In genomic region chr2:127080226-127080940, GRCh38 we compare ENCODE assay signal across 7 cellular contexts. TPM values are rescaled to one million over a fixed set of nuclear protein-coding genes. Genes with fewer than 3 reads are reported as not detected.
DNase-seq lines count a peak whose midpoint lies in the region; ATAC-seq, FAIRE-seq and TF ChIP-seq lines count a peak whose summit lies in the region.

No MANE protein-coding gene starts in this region.

- peak overlapping the region; percentile 70 for H3K4me3 ChIP-seq in effector memory CD4-positive, alpha-beta T cell (ENCODE audit: insufficient read depth, low read depth, low read length, poor library complexity, severe bottlenecking)

- TF ChIP-seq CTCF in GM13976 (IDR thresholded peaks at IDR 0.05; ENCODE audit: borderline replicate concordance, control extremely low read depth, extremely low read depth, insufficient read depth, missing control alignments): no peak
- TF ChIP-seq CTCF in GM20000 (IDR thresholded peaks at IDR 0.05; ENCODE audit: extremely low read depth, missing control alignments): no peak

- in situ Hi-C loops in GM13976 (cut with MboI; ENCODE audit: low sequenced_read_pairs, unreplicated experiment): no loop called here

- H3K9me3 Mint-ChIP-seq in T-helper 2 cell treated with Interferon-gamma antibody and Interleukin-4, amounts not matched to agents 5 μg/mL and 100 μg/mL, for 36 hours: no peaks in the 10 kb centered on the region

- FAIRE-seq in GM12891 (lab: Jason Lieb, UNC): no peak

- H3K27ac Mint-ChIP-seq in T-helper 2 cell treated with Interferon-gamma antibody and Interleukin-4, amounts not matched to agents 5 μg/mL and 100 μg/mL, for 36 hours: peak overlapping the region; percentile 94

- H3K4me3 Mint-ChIP-seq in T-helper 2 cell treated with Interferon-gamma antibody and Interleukin-4, amounts not matched to agents 5 μg/mL and 100 μg/mL, for 36 hours: peak overlapping the region; percentile 92

- no peak for TF ChIP-seq POLR2A in GM12891 (IDR thresholded peaks at IDR 0.05; ENCODE audit: low read depth, low read length)

- H3K27ac ChIP-seq in effector memory CD4-positive, alpha-beta T cell (ENCODE audit: insufficient read depth, low read length, poor library complexity, severe bottlenecking): peak overlapping the region; percentile 87

- H3K9me3 ChIP-seq in effector memory CD4-positive, alpha-beta T cell (ENCODE audit: control insufficient read depth, low read length): no peaks in the 10 kb centered on the region

- DNase-seq in T-helper 2 cell treated with Interferon-gamma antibody and Interleukin-4, amounts not matched to agents 5 μg/mL and 100 μg/mL, for 36 hours (ENCODE audit: low spot score): peak; percentile 41
- DNase-seq in effector memory CD4-positive, alpha-beta T cell: peak; percentile 13 to 26 (median 23)
- DNase-seq in stimulated activated CD8-positive, alpha-beta memory T cell treated with anti-CD3 and anti-CD28 coated beads, Interleukin-15, amount 100 ng/mL, for 48 hours (ENCODE audit: low read depth in 2 of 2): peak; percentile 49 to 55
- DNase-seq in GM13976 (ENCODE audit: low spot score) (no peak), GM12891 (ENCODE audit: insufficient read length, low spot score) (no peak), GM20000 (ENCODE audit: low spot score) (no peak)

- H3K4me1 Mint-ChIP-seq in T-helper 2 cell treated with Interferon-gamma antibody and Interleukin-4, amounts not matched to agents 5 μg/mL and 100 μg/mL, for 36 hours (ENCODE audit: low read depth): peaks cover 63% of the 10 kb centered on the region

- H3K36me3 ChIP-seq in effector memory CD4-positive, alpha-beta T cell (ENCODE audit: control insufficient read depth, insufficient read depth, low read length): peaks cover 12% of the 10 kb centered on the region

- H3K27me3 Mint-ChIP-seq in T-helper 2 cell treated with Interferon-gamma antibody and Interleukin-4, amounts not matched to agents 5 μg/mL and 100 μg/mL, for 36 hours (ENCODE audit: low read depth): peaks cover 2% of the 10 kb centered on the region

- no peaks in the 10 kb centered on the region for H3K27me3 ChIP-seq in effector memory CD4-positive, alpha-beta T cell (replicated peaks; ENCODE audit: control insufficient read depth, insufficient read depth, low read length, poor library complexity, severe bottlenecking)

- peaks cover 75% of the 10 kb centered on the region for H3K4me1 ChIP-seq in effector memory CD4-positive, alpha-beta T cell (ENCODE audit: control insufficient read depth, insufficient read depth, low read length, poor library complexity, severe bottlenecking)

- peak; percentile 19 for ATAC-seq in GM21717 (IDR thresholded peaks at IDR 0.05; ENCODE audit: unreplicated experiment)

- H3K36me3 Mint-ChIP-seq in T-helper 2 cell treated with Interferon-gamma antibody and Interleukin-4, amounts not matched to agents 5 μg/mL and 100 μg/mL, for 36 hours (ENCODE audit: low read depth): peaks cover 30% of the 10 kb centered on the region

TF ChIP-seq in GM12891, 5 proteins besides CTCF, POLR2A, EP300 and RAD21:
- TF ChIP-seq SPI1 (IDR thresholded peaks at IDR 0.05; ENCODE audit: low read depth, low read length) (no peak), TAF1 (IDR thresholded peaks at IDR 0.05; ENCODE audit: low read depth, low read length) (no peak), PAX5 (IDR thresholded peaks at IDR 0.05; ENCODE audit: insufficient read depth, low read length, severe bottlenecking) (no peak), POLR2AphosphoS5 (IDR thresholded peaks at IDR 0.05; ENCODE audit: low read depth, low read length) (no peak), POU2F2 (IDR thresholded peaks at IDR 0.05; ENCODE audit: low read depth, low read length) (no peak)

RNA-seq across cellular contexts. Expression of gene BIN1, which starts 26.6 kb away (rescaled TPM):
- polyA plus RNA-seq in GM12891 (2012; ENCODE audit: low read depth, missing spikeins): 37.7 TPM

Comparison
In these comparisons a context has a peak if more than half of its experiments do, and no peak if none do; other contexts are left out.
1. DNase-seq: peak in T-helper 2 cell treated with Interferon-gamma antibody and Interleukin-4, amounts not matched to agents 5 μg/mL and 100 μg/mL, for 36 hours (single experiment), effector memory CD4-positive, alpha-beta T cell (3 of 3) and stimulated activated CD8-positive, alpha-beta memory T cell treated with anti-CD3 and anti-CD28 coated beads, Interleukin-15, amount 100 ng/mL, for 48 hours (2 of 2); none in GM13976 (single experiment), GM12891 (single experiment) and GM20000 (single experiment).